26 cellular contexts compared by ENCODE assay signal in genomic region chr9:130246126-130246525, GRCh38. TPM values are rescaled to one million over a fixed set of nuclear protein-coding genes. Genes with fewer than 3 reads are reported as not detected.
"Had no signal": no experiment of that assay in that cellular context is flagged by ENCODE, and none has a peak within 500 bp of the region (broad histone marks: within the 10 kb centered on the region; RNA-seq: fewer than 3 reads in every experiment).

No MANE protein-coding gene starts in this region.

- H3K36me3 ChIP-seq: gastroesophageal sphincter, heart right ventricle, lower lobe of right lung, neutrophil, prostate gland, right atrium auricular region, stomach, thyroid gland had no signal

- H3K36me3 Mint-ChIP-seq: natural killer cell; stimulated activated effector memory CD8-positive, alpha-beta T cell treated with anti-CD3 and anti-CD28 coated beads, Interleukin-12 subunit alpha, Interleukin-12 subunit beta, amount 100 ng/mL, for 72 hours; type B pancreatic cell had no signal

- H3K4me3 Mint-ChIP-seq: natural killer cell; stimulated activated effector memory CD8-positive, alpha-beta T cell treated with anti-CD3 and anti-CD28 coated beads, Interleukin-12 subunit alpha, Interleukin-12 subunit beta, amount 100 ng/mL, for 72 hours; type B pancreatic cell had no signal

- DNase-seq: cerebellar nuclear complex; effector CD4-positive, alpha-beta T cell; foreskin keratinocyte; heart right ventricle; hippocampal formation; kidney glomerular epithelial cell; left ventricle myocardium superior; lower lobe of right lung; natural killer cell; stimulated activated CD4-positive, alpha-beta T cell treated with anti-CD3 and anti-CD28 coated beads, Interleukin-2, amount 100 ng/mL, for 24 hours; stimulated activated CD4-positive, alpha-beta T cell treated with anti-CD3 and anti-CD28 coated beads, Interleukin-4, amount 100 ng/mL, for 24 hours; stimulated activated naive CD4-positive, alpha-beta T cell treated with Interleukin-2 at 50 U/mL for 16 hours; stomach; thyroid gland had no signal

- H3K27ac Mint-ChIP-seq: natural killer cell; stimulated activated effector memory CD8-positive, alpha-beta T cell treated with anti-CD3 and anti-CD28 coated beads, Interleukin-12 subunit alpha, Interleukin-12 subunit beta, amount 100 ng/mL, for 72 hours; type B pancreatic cell had no signal

- H3K27me3 ChIP-seq: dorsolateral prefrontal cortex, gastroesophageal sphincter, right atrium auricular region, thyroid gland had no signal

- H3K9me3 Mint-ChIP-seq: natural killer cell; stimulated activated effector memory CD8-positive, alpha-beta T cell treated with anti-CD3 and anti-CD28 coated beads, Interleukin-12 subunit alpha, Interleukin-12 subunit beta, amount 100 ng/mL, for 72 hours; type B pancreatic cell had no signal

- H3K27ac ChIP-seq: dorsolateral prefrontal cortex, epithelial cell of prostate, foreskin keratinocyte, gastroesophageal sphincter, heart right ventricle, lower lobe of right lung, neutrophil, parathyroid adenoma, prostate gland, right atrium auricular region, stomach, thyroid gland had no signal

- H3K9me3 ChIP-seq: gastroesophageal sphincter, lower lobe of right lung, neutrophil, prostate gland, right atrium auricular region, stomach, thyroid gland had no signal

- ATAC-seq: esophagus mucosa; foreskin keratinocyte; gastroesophageal sphincter; heart right ventricle; left ventricle myocardium superior; lower lobe of right lung; natural killer cell; sciatic nerve; stimulated activated effector memory CD8-positive, alpha-beta T cell treated with anti-CD3 and anti-CD28 coated beads, Interleukin-12 subunit alpha, Interleukin-12 subunit beta, amount 100 ng/mL, for 72 hours had no signal

- H3K4me1 ChIP-seq: foreskin keratinocyte, parathyroid adenoma, prostate gland had no signal

- H3K4me3 ChIP-seq: dorsolateral prefrontal cortex, gastroesophageal sphincter, heart right ventricle, lower lobe of right lung, prostate gland, right atrium auricular region, stomach, thyroid gland had no signal

RNA-seq across cellular contexts. Expression of gene HMCN2, which starts 19.4 kb away (rescaled TPM):
- total RNA-seq: foreskin keratinocyte, mononuclear cell, natural killer cell had no signal
- polyA plus RNA-seq: foreskin keratinocyte had no signal
